34 cellular contexts compared by ENCODE assay signal in the genomic region with DNA sequence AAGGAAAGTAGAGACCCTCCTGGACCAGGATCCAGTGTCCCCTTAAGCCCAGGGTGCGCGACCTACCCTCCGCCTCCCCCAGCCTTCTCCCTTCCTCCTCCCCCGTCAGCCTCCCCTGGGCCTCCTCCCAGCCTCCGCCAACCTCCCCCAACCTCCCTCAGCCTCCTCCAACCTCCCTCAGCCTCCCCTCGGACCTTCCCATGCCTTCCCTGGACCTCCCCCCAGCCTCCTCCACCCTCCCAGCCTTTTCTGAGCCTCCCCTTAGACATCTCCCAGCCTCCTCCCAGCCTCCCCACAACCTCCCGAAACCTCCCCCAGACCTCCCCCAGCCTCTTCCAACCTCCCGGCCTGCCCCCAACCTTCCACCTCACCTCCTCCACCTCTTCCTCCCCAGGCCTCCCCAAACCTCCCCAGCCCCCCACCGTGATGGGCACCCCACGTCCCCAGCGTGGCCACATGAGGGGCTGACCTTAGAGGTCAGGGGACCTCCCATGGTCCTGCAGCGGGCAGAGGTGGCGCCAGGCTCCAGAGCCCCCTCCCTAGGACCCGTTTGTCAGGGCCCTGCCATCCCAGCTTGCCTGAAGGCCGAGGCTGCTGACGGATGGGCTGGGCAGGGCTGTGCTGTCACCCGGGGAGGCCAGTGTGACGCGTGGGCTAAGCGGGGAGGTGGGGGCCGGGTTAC.
"Had no signal": no experiment of that assay in that cellular context is flagged by ENCODE, and none has a peak within 500 bp of the region (broad histone marks: within the 10 kb centered on the region; RNA-seq: fewer than 3 reads in every experiment).

No MANE protein-coding gene starts in this region.

- ATAC-seq: activated CD8-positive, alpha-beta memory T cell treated with anti-CD3 and anti-CD28 coated beads, Interleukin-2, amount 10 ng/mL, durations not matched to agents 7 days and 5 days; activated CD8-positive, alpha-beta T cell treated with anti-CD3 and anti-CD28 coated beads, Interleukin-2, amount 10 ng/mL, durations not matched to agents 7 days and 5 days; activated naive CD8-positive, alpha-beta T cell treated with anti-CD3 and anti-CD28 coated beads, Interleukin-2, amount 50 U/mL, for 24 hours had no signal

- H3K4me3 ChIP-seq: ascending aorta, cardiac muscle cell had no signal

- H3K27ac Mint-ChIP-seq: activated B cell treated with CpG ODN at 0.5 μM for 24 hours; activated CD4-positive, alpha-beta memory T cell treated with anti-CD3 and anti-CD28 coated beads, Interleukin-2, amount 10 ng/mL, durations not matched to agents 7 days and 5 days; activated CD4-positive, alpha-beta T cell treated with anti-CD3 and anti-CD28 coated beads, Interleukin-2, amount 10 ng/mL, durations not matched to agents 7 days and 5 days; activated CD8-positive, alpha-beta memory T cell treated with anti-CD3 and anti-CD28 coated beads, Interleukin-2, amount 10 ng/mL, durations not matched to agents 7 days and 5 days; activated CD8-positive, alpha-beta T cell treated with anti-CD3 and anti-CD28 coated beads, Interleukin-2, amount 10 ng/mL, durations not matched to agents 7 days and 5 days; activated naive CD4-positive, alpha-beta T cell treated with anti-CD3 and anti-CD28 coated beads, Interleukin-2, amount 10 ng/mL, durations not matched to agents 7 days and 5 days; activated naive CD4-positive, alpha-beta T cell treated with anti-CD3 and anti-CD28 coated beads, Interleukin-2, amount 50 U/mL, for 24 hours; activated naive CD8-positive, alpha-beta T cell; activated naive CD8-positive, alpha-beta T cell treated with anti-CD3 and anti-CD28 coated beads, Interleukin-2, amount 10 ng/mL, durations not matched to agents 7 days and 5 days; activated naive CD8-positive, alpha-beta T cell treated with anti-CD3 and anti-CD28 coated beads, Interleukin-2, amount 50 U/mL, for 24 hours; activated T-cell treated with anti-CD3 and anti-CD28 coated beads, Interleukin-2, amount 50 U/mL, for 24 hours; activated T-helper 2 cell treated with anti-CD3 and anti-CD28 coated beads, Interferon-gamma antibody, Interleukin-2, Interleukin-4, amounts not matched to agents 10 μg/mL and 5 μg/mL and 100 μg/mL, durations not matched to agents 14 hours and 24 hours and 36 hours; brain; T-helper 1 cell treated with Interleukin-12 subunit alpha and Interleukin-12 subunit beta and Interleukin-4 antibody, amounts not matched to agents 30 μg/mL and 1 μg/mL, for 36 hours; T-helper 2 cell treated with Interferon-gamma antibody and Interleukin-4, amounts not matched to agents 5 μg/mL and 100 μg/mL, for 36 hours had no signal

- H3K4me1 Mint-ChIP-seq: activated B cell treated with CpG ODN at 0.5 μM for 24 hours; activated CD4-positive, alpha-beta memory T cell treated with anti-CD3 and anti-CD28 coated beads, Interleukin-2, amount 10 ng/mL, durations not matched to agents 7 days and 5 days; activated CD4-positive, alpha-beta T cell treated with anti-CD3 and anti-CD28 coated beads, Interleukin-2, amount 10 ng/mL, durations not matched to agents 7 days and 5 days; activated CD8-positive, alpha-beta memory T cell treated with anti-CD3 and anti-CD28 coated beads, Interleukin-2, amount 10 ng/mL, durations not matched to agents 7 days and 5 days; activated naive CD4-positive, alpha-beta T cell treated with anti-CD3 and anti-CD28 coated beads, Interleukin-2, amount 10 ng/mL, durations not matched to agents 7 days and 5 days; activated naive CD4-positive, alpha-beta T cell treated with anti-CD3 and anti-CD28 coated beads, Interleukin-2, amount 50 U/mL, for 24 hours; activated naive CD8-positive, alpha-beta T cell treated with anti-CD3 and anti-CD28 coated beads, Interleukin-2, amount 10 ng/mL, durations not matched to agents 7 days and 5 days; activated naive CD8-positive, alpha-beta T cell treated with anti-CD3 and anti-CD28 coated beads, Interleukin-2, amount 50 U/mL, for 24 hours; central memory CD8-positive, alpha-beta T cell had no signal

- DNase-seq: activated B cell treated with CpG ODN at 0.5 μM for 24 hours; activated CD4-positive, alpha-beta memory T cell treated with anti-CD3 and anti-CD28 coated beads, Interleukin-2, amount 10 ng/mL, durations not matched to agents 7 days and 5 days; activated CD4-positive, alpha-beta T cell treated with anti-CD3 and anti-CD28 coated beads for 4 hours; activated CD4-positive, alpha-beta T cell treated with anti-CD3 and anti-CD28 coated beads, Interleukin-2, amount 10 ng/mL, durations not matched to agents 7 days and 5 days; activated CD4-positive, alpha-beta T cell treated with anti-CD3 and anti-CD28 coated beads, Interleukin-2, amount 50 U/mL, for 48 hours; activated CD4-positive, CD25-positive, alpha-beta regulatory T cell treated with anti-CD3 and anti-CD28 coated beads, Interleukin-2, amount 50 U/mL, for 72 hours; activated CD8-positive, alpha-beta memory T cell treated with anti-CD3 and anti-CD28 coated beads for 24 hours; activated CD8-positive, alpha-beta memory T cell treated with anti-CD3 and anti-CD28 coated beads, Interleukin-2, amount 10 ng/mL, durations not matched to agents 7 days and 5 days; activated CD8-positive, alpha-beta memory T cell treated with anti-CD3 and anti-CD28 coated beads, Interleukin-2, amount 50 U/mL, for 48 hours; activated CD8-positive, alpha-beta T cell treated with anti-CD3 and anti-CD28 coated beads, Interleukin-2, amount 10 ng/mL, durations not matched to agents 7 days and 5 days; activated effector memory CD4-positive, alpha-beta T cell treated with Interleukin-2 at 50 U/mL for 16 hours; activated gamma-delta T cell; activated naive CD4-positive, alpha-beta T cell treated with anti-CD3 and anti-CD28 coated beads, Interleukin-2, amount 10 ng/mL, durations not matched to agents 7 days and 5 days; activated naive CD4-positive, alpha-beta T cell treated with Interleukin-2 at 50 U/mL for 16 hours; activated naive CD8-positive, alpha-beta T cell treated with anti-CD3 and anti-CD28 coated beads, Interleukin-2, amount 10 ng/mL, durations not matched to agents 7 days and 5 days; activated naive CD8-positive, alpha-beta T cell treated with anti-CD3 and anti-CD28 coated beads, Interleukin-2, amount 50 U/mL, for 24 hours; activated T-cell treated with anti-CD3 and anti-CD28 coated beads, Interleukin-2, amount 50 U/mL, for 24 hours; activated T-cell treated with anti-CD3 and anti-CD28 coated beads, Interleukin-2, amount 50 U/mL, for 48 hours; amygdala; anterior cingulate cortex; caudate nucleus; cerebellar nuclear complex; T-helper 2 cell; T-helper 9 cell had no signal

- H3K27me3 ChIP-seq: ascending aorta, cardiac muscle cell had no signal

- H3K9me3 ChIP-seq: ascending aorta had no signal

- H3K36me3 Mint-ChIP-seq: activated CD8-positive, alpha-beta memory T cell treated with anti-CD3 and anti-CD28 coated beads, Interleukin-2, amount 10 ng/mL, durations not matched to agents 7 days and 5 days; activated naive CD4-positive, alpha-beta T cell treated with anti-CD3 and anti-CD28 coated beads, Interleukin-2, amount 10 ng/mL, durations not matched to agents 7 days and 5 days; activated naive CD4-positive, alpha-beta T cell treated with anti-CD3 and anti-CD28 coated beads, Interleukin-2, amount 50 U/mL, for 24 hours; activated naive CD8-positive, alpha-beta T cell had no signal

- H3K9me3 Mint-ChIP-seq: activated B cell treated with CpG ODN at 0.5 μM for 24 hours; activated CD4-positive, alpha-beta memory T cell treated with anti-CD3 and anti-CD28 coated beads, Interleukin-2, amount 10 ng/mL, durations not matched to agents 7 days and 5 days; activated naive CD4-positive, alpha-beta T cell treated with anti-CD3 and anti-CD28 coated beads, Interleukin-2, amount 50 U/mL, for 24 hours; activated naive CD8-positive, alpha-beta T cell treated with anti-CD3 and anti-CD28 coated beads, Interleukin-2, amount 10 ng/mL, durations not matched to agents 7 days and 5 days; activated naive CD8-positive, alpha-beta T cell treated with anti-CD3 and anti-CD28 coated beads, Interleukin-2, amount 50 U/mL, for 24 hours; activated T-cell treated with anti-CD3 and anti-CD28 coated beads, Interleukin-2, amount 50 U/mL, for 24 hours; central memory CD8-positive, alpha-beta T cell; T-helper 1 cell treated with Interleukin-12 subunit alpha and Interleukin-12 subunit beta and Interleukin-4 antibody, amounts not matched to agents 30 μg/mL and 1 μg/mL, for 36 hours; T-helper 2 cell treated with Interferon-gamma antibody and Interleukin-4, amounts not matched to agents 5 μg/mL and 100 μg/mL, for 36 hours had no signal

- H3K27me3 Mint-ChIP-seq: activated B cell treated with CpG ODN at 0.5 μM for 24 hours; activated CD4-positive, alpha-beta memory T cell treated with anti-CD3 and anti-CD28 coated beads, Interleukin-2, amount 10 ng/mL, durations not matched to agents 7 days and 5 days; activated CD4-positive, alpha-beta T cell treated with anti-CD3 and anti-CD28 coated beads, Interleukin-2, amount 10 ng/mL, durations not matched to agents 7 days and 5 days; activated CD8-positive, alpha-beta memory T cell treated with anti-CD3 and anti-CD28 coated beads, Interleukin-2, amount 10 ng/mL, durations not matched to agents 7 days and 5 days; activated naive CD4-positive, alpha-beta T cell treated with anti-CD3 and anti-CD28 coated beads, Interleukin-2, amount 10 ng/mL, durations not matched to agents 7 days and 5 days; activated naive CD4-positive, alpha-beta T cell treated with anti-CD3 and anti-CD28 coated beads, Interleukin-2, amount 50 U/mL, for 24 hours; activated naive CD8-positive, alpha-beta T cell; activated naive CD8-positive, alpha-beta T cell treated with anti-CD3 and anti-CD28 coated beads, Interleukin-2, amount 10 ng/mL, durations not matched to agents 7 days and 5 days; activated naive CD8-positive, alpha-beta T cell treated with anti-CD3 and anti-CD28 coated beads, Interleukin-2, amount 50 U/mL, for 24 hours; activated T-cell treated with anti-CD3 and anti-CD28 coated beads, Interleukin-2, amount 50 U/mL, for 24 hours; brain; central memory CD8-positive, alpha-beta T cell had no signal

- H3K36me3 ChIP-seq: cardiac muscle cell had no signal

- H3K27ac ChIP-seq: ascending aorta, cardiac muscle cell, VCaP had no signal

- H3K4me3 Mint-ChIP-seq: activated B cell treated with CpG ODN at 0.5 μM for 24 hours; activated CD4-positive, alpha-beta memory T cell treated with anti-CD3 and anti-CD28 coated beads, Interleukin-2, amount 10 ng/mL, durations not matched to agents 7 days and 5 days; activated CD4-positive, alpha-beta T cell treated with anti-CD3 and anti-CD28 coated beads, Interleukin-2, amount 10 ng/mL, durations not matched to agents 7 days and 5 days; activated CD8-positive, alpha-beta memory T cell treated with anti-CD3 and anti-CD28 coated beads, Interleukin-2, amount 10 ng/mL, durations not matched to agents 7 days and 5 days; activated CD8-positive, alpha-beta T cell treated with anti-CD3 and anti-CD28 coated beads, Interleukin-2, amount 10 ng/mL, durations not matched to agents 7 days and 5 days; activated naive CD4-positive, alpha-beta T cell treated with anti-CD3 and anti-CD28 coated beads, Interleukin-2, amount 10 ng/mL, durations not matched to agents 7 days and 5 days; activated naive CD4-positive, alpha-beta T cell treated with anti-CD3 and anti-CD28 coated beads, Interleukin-2, amount 50 U/mL, for 24 hours; activated naive CD8-positive, alpha-beta T cell; activated naive CD8-positive, alpha-beta T cell treated with anti-CD3 and anti-CD28 coated beads, Interleukin-2, amount 10 ng/mL, durations not matched to agents 7 days and 5 days; activated naive CD8-positive, alpha-beta T cell treated with anti-CD3 and anti-CD28 coated beads, Interleukin-2, amount 50 U/mL, for 24 hours; activated T-cell treated with anti-CD3 and anti-CD28 coated beads, Interleukin-2, amount 50 U/mL, for 24 hours; brain; central memory CD8-positive, alpha-beta T cell; T-helper 1 cell treated with Interleukin-12 subunit alpha and Interleukin-12 subunit beta and Interleukin-4 antibody, amounts not matched to agents 30 μg/mL and 1 μg/mL, for 36 hours; T-helper 2 cell treated with Interferon-gamma antibody and Interleukin-4, amounts not matched to agents 5 μg/mL and 100 μg/mL, for 36 hours had no signal
